ENCODE assay signal across 17 cellular contexts in the genomic region with DNA sequence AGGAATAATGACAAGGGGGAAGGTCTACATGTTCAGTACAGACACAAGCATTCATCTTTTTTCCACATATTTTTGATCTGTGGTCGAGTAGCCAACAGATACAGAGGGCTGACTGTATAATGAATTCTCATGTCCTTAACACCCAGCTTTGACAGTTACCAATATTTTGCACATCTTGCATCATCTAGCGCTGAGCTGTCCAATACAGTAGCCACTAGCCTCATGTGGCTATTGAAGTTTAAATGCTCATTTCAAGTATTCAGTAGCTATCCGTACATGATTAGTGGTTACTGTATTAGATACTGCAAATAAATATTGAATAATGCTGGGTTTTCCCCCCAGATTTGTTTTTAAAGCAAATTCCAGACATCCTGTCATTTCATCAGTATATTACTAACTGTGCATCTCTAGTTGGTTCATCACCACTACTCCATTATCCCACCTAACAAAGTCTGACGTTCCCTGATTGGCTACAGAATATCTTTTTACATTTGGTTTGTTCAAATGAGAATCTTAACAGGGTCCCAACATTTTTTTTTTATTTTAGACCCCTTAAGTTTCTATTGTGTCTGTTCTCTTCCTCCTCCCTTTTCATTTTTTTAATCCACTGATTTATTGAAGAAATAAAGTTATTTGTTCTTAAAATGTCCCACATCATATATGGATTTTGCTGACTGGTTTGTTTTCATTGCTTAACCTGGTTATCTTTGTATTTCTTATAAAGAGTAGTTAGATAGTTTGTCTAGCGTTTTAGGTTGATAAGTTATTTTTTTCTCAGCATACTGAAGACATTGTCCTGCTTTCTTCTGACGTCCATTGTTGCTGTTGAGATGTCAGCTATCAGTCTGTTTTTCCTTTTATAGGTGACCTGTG. TPM values are rescaled to one million over a fixed set of nuclear protein-coding genes. Genes with fewer than 3 reads are reported as not detected.
DNase-seq lines count a peak whose midpoint lies in the region; ATAC-seq, FAIRE-seq and TF ChIP-seq lines count a peak whose summit lies in the region.
"Had no signal": no experiment of that assay in that cellular context is flagged by ENCODE, and none has a peak within 500 bp of the region (broad histone marks: within the 10 kb centered on the region; RNA-seq: fewer than 3 reads in every experiment).

No MANE protein-coding gene starts in this region.

- POLR2A ChIA-PET in A549 (lab: Yijun Ruan, JAX) = no interaction called here
- POLR2A ChIA-PET in WTC11 (lab: Charles Lee) = no interaction called here

- no peak overlapping the region for H3K27ac Mint-ChIP-seq in WTC11
- H3K27ac Mint-ChIP-seq in activated naive CD4-positive, alpha-beta T cell treated with anti-CD3 and anti-CD28 coated beads for 36 hours = no peak overlapping the region
- H3K27ac Mint-ChIP-seq: B cell; CD8-positive, alpha-beta T cell; H9 had no signal

- WGBS in A549 (ENCODE audit: missing lambda C conversion rate) = 19% methylated on average over 6 of the region's 6 CpGs
- 92% methylated on average over 6 of the region's 6 CpGs for WGBS in liver

- ATAC-seq in A549 (no peak), WTC11 (no peak), GM21786 (IDR thresholded peaks at IDR 0.05; ENCODE audit: unreplicated experiment) (no peak), HG03378 (IDR thresholded peaks at IDR 0.05; ENCODE audit: unreplicated experiment) (no peak)
- ATAC-seq: CD8-positive, alpha-beta T cell had no signal

- TF ChIP-seq RAD21 in A549 (conservative IDR thresholded peaks at IDR 0.05 in 1 of 2, IDR thresholded peaks at IDR 0.05 in 1 of 2) = no peak
- TF ChIP-seq RAD21 in liver (IDR thresholded peaks at IDR 0.05) = no peak

- H3K4me1 Mint-ChIP-seq in WTC11 = no peaks in the 10 kb centered on the region
- no peaks in the 10 kb centered on the region for H3K4me1 Mint-ChIP-seq in activated naive CD4-positive, alpha-beta T cell treated with anti-CD3 and anti-CD28 coated beads for 36 hours (ENCODE audit: low read depth)
- H3K4me1 Mint-ChIP-seq: B cell, H9 had no signal

- H3K4me3 ChIP-seq in A549 (no peak overlapping the region), liver (ENCODE audit: low read depth in 1 of 3, low read length in 3 of 3) (peak overlapping the region in 2 of 3 donors; percentile 26 to 52)
- H3K4me3 ChIP-seq: BLaER1 treated with 17β-estradiol and CSF1 and Interleukin-3, amounts not matched to agents 10 nM and 100 nM had no signal

- no peaks in the 10 kb centered on the region for H3K4me1 ChIP-seq in A549
- no peaks in the 10 kb centered on the region for H3K4me1 ChIP-seq in liver (ENCODE audit: control insufficient read depth in 4 of 4, insufficient read depth in 4 of 4, low read length in 3 of 4)
- H3K4me1 ChIP-seq: BLaER1 treated with 17β-estradiol and CSF1 and Interleukin-3, amounts not matched to agents 10 nM and 100 nM had no signal

- H3K36me3 ChIP-seq in liver (ENCODE audit: control insufficient read depth in 4 of 4, insufficient read depth in 3 of 4, low read depth in 1 of 4, low read length in 3 of 4) = peaks cover 0 to 10% (median 9%) of the 10 kb centered on the region in 4 donors

- no peak overlapping the region for H3K4me2 ChIP-seq in A549
- H3K4me2 ChIP-seq: BLaER1 treated with 17β-estradiol and CSF1 and Interleukin-3, amounts not matched to agents 10 nM and 100 nM had no signal

- H3K9me3 ChIP-seq in A549 (peaks cover 3% of the 10 kb centered on the region; the same call in 2 of the 3 replicates), liver (ENCODE audit: control insufficient read depth in 4 of 4, low read length in 3 of 4) (peaks cover 14 to 82% (median 36%) of the 10 kb centered on the region in 4 donors)

- TF ChIP-seq POLR2A in A549 (IDR thresholded peaks at IDR 0.05; ENCODE audit: low read length) = no peak

- no peak for TF ChIP-seq EP300 in A549 (IDR thresholded peaks at IDR 0.05)

- H3K27me3 Mint-ChIP-seq in WTC11 (ENCODE audit: low read depth) = no peaks in the 10 kb centered on the region; the same call in 1 of the 2 replicates
- no peaks in the 10 kb centered on the region for H3K27me3 Mint-ChIP-seq in activated naive CD4-positive, alpha-beta T cell treated with anti-CD3 and anti-CD28 coated beads for 36 hours (ENCODE audit: low read depth)
- H3K27me3 Mint-ChIP-seq: B cell had no signal

- H3K27me3 ChIP-seq in liver (ENCODE audit: control insufficient read depth in 4 of 4, insufficient read depth in 4 of 4, low read length in 3 of 4) = no peaks in the 10 kb centered on the region
- H3K27me3 ChIP-seq: BLaER1 treated with 17β-estradiol and CSF1 and Interleukin-3, amounts not matched to agents 10 nM and 100 nM had no signal

- no peak overlapping the region for H3K9ac ChIP-seq in liver (ENCODE audit: low read depth in 1 of 2, low read length in 2 of 2)
- H3K9ac ChIP-seq: BLaER1 treated with 17β-estradiol and CSF1 and Interleukin-3, amounts not matched to agents 10 nM and 100 nM had no signal

- TF ChIP-seq CTCF in A549 (IDR thresholded peaks at IDR 0.05) = no peak
- no peak for TF ChIP-seq CTCF in WTC11 (IDR thresholded peaks at IDR 0.05)
- TF ChIP-seq CTCF in liver (IDR thresholded peaks at IDR 0.05; ENCODE audit: low read depth, low read length, missing input control) = no peak

- CTCF ChIA-PET in A549 (lab: Yijun Ruan, JAX) (no interaction called here), WTC11 (lab: Charles Lee) (interaction anchor here (0.6 kb wide), 1 partner anchor 57 kb away, joined by 3 read pairs; no protein-coding TSS in a partner anchor)
- CTCF ChIA-PET in activated naive CD4-positive, alpha-beta T cell treated with anti-CD3 and anti-CD28 coated beads for 36 hours (lab: Charles Lee) = no interaction called here

- FAIRE-seq in A549 (lab: Jason Lieb, UNC) = no peak
- FAIRE-seq: H1 had no signal

- H3K36me3 Mint-ChIP-seq in WTC11 = peaks cover 74% of the 10 kb centered on the region
- H3K36me3 Mint-ChIP-seq in activated naive CD4-positive, alpha-beta T cell treated with anti-CD3 and anti-CD28 coated beads for 36 hours (ENCODE audit: low read depth) = peaks cover 50% of the 10 kb centered on the region

- DNase-seq in A549 (ENCODE audit: low read depth in 1 of 2, low spot score in 1 of 2) (no peak), OCI-M1 (lab: John Stamatoyannopoulos, UW) (peak; percentile 81), WTC11 (ENCODE audit: low spot score) (no peak), SHP77 (lab: John Stamatoyannopoulos, UW) (no peak)
- DNase-seq in activated naive CD4-positive, alpha-beta T cell treated with anti-CD3 and anti-CD28 coated beads for 36 hours = no peak
- DNase-seq: 8988T; Calu3; CD8-positive, alpha-beta T cell; DMS79 treated with DMSO at 0.1 percent for 48 hours; GF-D8; H9 had no signal

- H3K4me3 Mint-ChIP-seq in WTC11 = no peak overlapping the region
- H3K4me3 Mint-ChIP-seq in activated naive CD4-positive, alpha-beta T cell treated with anti-CD3 and anti-CD28 coated beads for 36 hours = no peak overlapping the region
- H3K4me3 Mint-ChIP-seq: B cell; CD8-positive, alpha-beta T cell; H9 had no signal

- intact Hi-C loops in activated naive CD4-positive, alpha-beta T cell treated with anti-CD3 and anti-CD28 coated beads for 36 hours (cut with micrococcal nuclease) = no loop called here

- H3K27ac ChIP-seq in A549 (no peak overlapping the region), liver (ENCODE audit: low read depth in 1 of 2, low read length in 2 of 2) (no peak overlapping the region)
- H3K27ac ChIP-seq: BLaER1 treated with 17β-estradiol and CSF1 and Interleukin-3, amounts not matched to agents 10 nM and 100 nM had no signal

- peaks cover 82% of the 10 kb centered on the region for H3K9me3 Mint-ChIP-seq in WTC11
- peaks cover 61% of the 10 kb centered on the region for H3K9me3 Mint-ChIP-seq in activated naive CD4-positive, alpha-beta T cell treated with anti-CD3 and anti-CD28 coated beads for 36 hours

TF ChIP-seq in A549, 52 proteins besides CTCF, POLR2A, EP300 and RAD21 (continues in another document):
- TF ChIP-seq MAFK (IDR thresholded peaks at IDR 0.05; ENCODE audit: partially characterized antibody) = peak; percentile 37

TF ChIP-seq in WTC11, 78 proteins besides CTCF, POLR2A, EP300 and RAD21 (continues in another document):
- no peak for TF ChIP-seq CREM (CRISPR knock-in tag; IDR thresholded peaks at IDR 0.05)
- TF ChIP-seq TCF7 (CRISPR knock-in tag; IDR thresholded peaks at IDR 0.05; ENCODE audit: low read depth) = no peak

TF ChIP-seq in liver, 16 proteins besides CTCF, POLR2A, EP300 and RAD21 (continues in another document):
- TF ChIP-seq RXRA (IDR thresholded peaks at IDR 0.05) (no peak), EGR1 (IDR thresholded peaks at IDR 0.05; ENCODE audit: low read depth in 2 of 2) (no peak), FOXA1 (IDR thresholded peaks at IDR 0.05) (no peak), HNF4G (IDR thresholded peaks at IDR 0.05) (no peak), NR2F2 (IDR thresholded peaks at IDR 0.05) (no peak), SP1 (IDR thresholded peaks at IDR 0.05) (no peak), HNF4A (conservative IDR thresholded peaks at IDR 0.05) (no peak), TAF1 (conservative IDR thresholded peaks at IDR 0.05) (no peak)
- TF ChIP-seq, protein P1, sequence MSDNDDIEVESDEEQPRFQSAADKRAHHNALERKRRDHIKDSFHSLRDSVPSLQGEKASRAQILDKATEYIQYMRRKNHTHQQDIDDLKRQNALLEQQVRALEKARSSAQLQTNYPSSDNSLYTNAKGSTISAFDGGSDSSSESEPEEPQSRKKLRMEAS (IDR thresholded peaks at IDR 0.05) = no peak

RNA-seq across cellular contexts. Expression of a gene that starts 8.2 kb away (rescaled TPM):
- polyA plus RNA-seq in A549 (2011; rRNA removed) = 2.6 and 2.7 TPM in 2 replicates
- polyA plus RNA-seq in A549 (2012; cell fraction: cytosol; rRNA removed) = 0.28 and 0.32 TPM in 2 replicates
- polyA plus RNA-seq in A549 (2012; cell fraction: nucleus; rRNA removed) = 0.31 and 0.42 TPM in 2 replicates
- 0.46 to 0.72 TPM (median 0.49 TPM) in 3 replicates for polyA plus RNA-seq in A549 (2017; fragmentation: RNase III; extraction: RNeasy Plus Mini Kit Qiagen cat#74134 plus additional on column Dnase treatment)
- polyA minus RNA-seq in A549 (2011; rRNA and poly(A)+ RNA removed) = 0.37 and 0.44 TPM in 2 replicates
- total RNA-seq in WTC11 (2021) = 4.0 to 5.5 TPM (median 5.5 TPM) in 3 replicates
- total RNA-seq in liver = under 1 TPM; 0.51 to 0.67 TPM
- under 1 TPM; 0.32 to 0.40 TPM for polyA plus RNA-seq in liver
- under 1 TPM; 0.64 to 0.91 TPM for total RNA-seq in activated naive CD4-positive, alpha-beta T cell treated with anti-CD3 and anti-CD28 coated beads for 36 hours

RNA-seq across cellular contexts. Expression of a gene that starts 47.0 kb away (rescaled TPM):
- polyA plus RNA-seq in A549 (2011; rRNA removed) = 14.6 and 16.2 TPM in 2 replicates
- 3.4 and 4.0 TPM in 2 replicates for polyA plus RNA-seq in A549 (2012; cell fraction: cytosol; rRNA removed)
- 2.0 and 3.0 TPM in 2 replicates for polyA plus RNA-seq in A549 (2012; cell fraction: nucleus; rRNA removed)
- 4.6 to 5.2 TPM (median 5.0 TPM) in 3 replicates for polyA plus RNA-seq in A549 (2017; fragmentation: RNase III; extraction: RNeasy Plus Mini Kit Qiagen cat#74134 plus additional on column Dnase treatment)
- 2.0 and 3.6 TPM in 2 replicates for polyA minus RNA-seq in A549 (2011; rRNA and poly(A)+ RNA removed)
- 12.5 to 15.1 TPM (median 12.9 TPM) in 3 replicates for total RNA-seq in WTC11 (2021)
- 1 to 10 TPM; 2.6 to 6.2 TPM for total RNA-seq in liver
- polyA plus RNA-seq in liver = 1 to 10 TPM; 3.1 to 4.1 TPM
- total RNA-seq in activated naive CD4-positive, alpha-beta T cell treated with anti-CD3 and anti-CD28 coated beads for 36 hours = 10 to 100 TPM; 10.3 to 11.2 TPM
